In genomic region chr11:34145073-34145472, GRCh38 we compare ENCODE assay signal across 18 cellular contexts. TPM values are rescaled to one million over a fixed set of nuclear protein-coding genes. Genes with fewer than 3 reads are reported as not detected.
DNase-seq lines count a peak whose midpoint lies in the region; ATAC-seq and TF ChIP-seq lines count a peak whose summit lies in the region.
"Had no signal": no experiment of that assay in that cellular context is flagged by ENCODE, and none has a peak within 500 bp of the region (broad histone marks: within the 10 kb centered on the region; RNA-seq: fewer than 3 reads in every experiment).

No MANE protein-coding gene starts in this region.

- no peak overlapping the region for H3K4ac ChIP-seq in mesendoderm (ENCODE audit: low read depth, low read length)

- CTCF ChIA-PET in activated B cell treated with CpG ODN at 0.5 μM for 24 hours (lab: Charles Lee), result no interaction called here

- peak overlapping the region; percentile 80 for H3K27ac Mint-ChIP-seq in activated B cell treated with CpG ODN at 0.5 μM for 24 hours
- H3K27ac Mint-ChIP-seq: GM23338, natural killer cell had no signal

- no peak overlapping the region for H3K4me2 ChIP-seq in mesendoderm (ENCODE audit: low read length)
- H3K4me2 ChIP-seq: GM23338 had no signal

- H3K27me3 ChIP-seq in mesendoderm (ENCODE audit: insufficient read depth, low read length, poor library complexity), result no peaks in the 10 kb centered on the region
- H3K27me3 ChIP-seq: MG63, right atrium auricular region, upper lobe of left lung had no signal

- no peak overlapping the region for H3K23ac ChIP-seq in mesendoderm (ENCODE audit: low read length)

- POLR2A ChIA-PET in activated B cell treated with CpG ODN at 0.5 μM for 24 hours (lab: Charles Lee), result no interaction called here

- H2BK5ac ChIP-seq in mesendoderm (ENCODE audit: low read length), result no peak overlapping the region

- peaks cover 21% of the 10 kb centered on the region for H3K4me1 Mint-ChIP-seq in activated B cell treated with CpG ODN at 0.5 μM for 24 hours
- H3K4me1 Mint-ChIP-seq: natural killer cell had no signal

- H4K5ac ChIP-seq in mesendoderm (ENCODE audit: low read length), result no peak overlapping the region

- DNase-seq in GM13976 (ENCODE audit: low spot score) (peak; percentile 77), GM20000 (ENCODE audit: low spot score) (peak; percentile 74), activated B cell treated with CpG ODN at 0.5 μM for 24 hours (no peak), SW 1271 (lab: John Stamatoyannopoulos, UW) (no peak), NCI-H524 treated with DMSO at 0.1 percent for 48 hours (lab: John Stamatoyannopoulos, UW) (no peak), mesendoderm (no peak)
- DNase-seq: C1 segment of cervical spinal cord; DND-41; MG63; natural killer cell; SHP77 treated with DMSO at 0.1 percent for 48 hours; stimulated activated CD4-positive, alpha-beta T cell treated with anti-CD3 and anti-CD28 coated beads, Interleukin-2, amount 100 ng/mL, for 24 hours; stimulated activated CD8-positive, alpha-beta memory T cell treated with anti-CD3 and anti-CD28 coated beads, Interleukin-4, amount 100 ng/mL, for 48 hours; upper lobe of left lung had no signal

- no peak overlapping the region for H2BK120ac ChIP-seq in mesendoderm (ENCODE audit: low read depth, low read length)

- H4K8ac ChIP-seq in mesendoderm (ENCODE audit: low read depth, low read length), result no peak overlapping the region

- peaks cover 94% of the 10 kb centered on the region for H3K36me3 Mint-ChIP-seq in activated B cell treated with CpG ODN at 0.5 μM for 24 hours (ENCODE audit: low read depth)

- no CpG with 5 or more reads among the region's 5 CpGs for WGBS in mesendoderm (ENCODE audit: extremely low coverage, insufficient coverage, low lambda C conversion rate)

- ATAC-seq in HG02885 (IDR thresholded peaks at IDR 0.05; ENCODE audit: poor library complexity, unreplicated experiment) (peak; percentile 79), activated B cell treated with CpG ODN at 0.5 μM for 24 hours (ENCODE audit: low read depth) (no peak), HG03175 (IDR thresholded peaks at IDR 0.05; ENCODE audit: unreplicated experiment) (no peak)
- ATAC-seq: GM23338, natural killer cell had no signal

- H3K4me1 ChIP-seq in mesendoderm (ENCODE audit: control insufficient read depth, low read depth, low read length), result no peaks in the 10 kb centered on the region
- H3K4me1 ChIP-seq: upper lobe of left lung had no signal

- H3K79me2 ChIP-seq in mesendoderm (ENCODE audit: control insufficient read depth, insufficient read depth, low read length), result no peaks in the 10 kb centered on the region

- peaks cover 38% of the 10 kb centered on the region for H3K36me3 ChIP-seq in mesendoderm (ENCODE audit: control insufficient read depth, insufficient read depth, low read length)

- TF ChIP-seq CTCF in GM13976 (IDR thresholded peaks at IDR 0.05; ENCODE audit: borderline replicate concordance, control extremely low read depth, extremely low read depth, insufficient read depth, missing control alignments), result no peak
- no peak for TF ChIP-seq CTCF in GM20000 (IDR thresholded peaks at IDR 0.05; ENCODE audit: extremely low read depth, missing control alignments)
- no peak for TF ChIP-seq CTCF in activated B cell treated with CpG ODN at 0.5 μM for 24 hours (IDR thresholded peaks at IDR 0.05)

- intact Hi-C loops in activated B cell treated with CpG ODN at 0.5 μM for 24 hours (cut with micrococcal nuclease), result no loop called here

- H3K4me3 Mint-ChIP-seq in activated B cell treated with CpG ODN at 0.5 μM for 24 hours, result no peak overlapping the region
- H3K4me3 Mint-ChIP-seq: GM23338, natural killer cell had no signal

- no peak overlapping the region for H3K56ac ChIP-seq in mesendoderm (ENCODE audit: low read length)

- no peak overlapping the region for H3K18ac ChIP-seq in mesendoderm (ENCODE audit: low read length)

- no peaks in the 10 kb centered on the region for H3K27me3 Mint-ChIP-seq in activated B cell treated with CpG ODN at 0.5 μM for 24 hours

- no peak overlapping the region for H3K9ac ChIP-seq in mesendoderm (ENCODE audit: low read length)

- no peak overlapping the region for H3K27ac ChIP-seq in mesendoderm (ENCODE audit: low read depth, low read length)
- H3K27ac ChIP-seq: right atrium auricular region, upper lobe of left lung had no signal

- H3K79me1 ChIP-seq in mesendoderm (ENCODE audit: low read length), result no peaks in the 10 kb centered on the region

- no peak overlapping the region for H3K4me3 ChIP-seq in mesendoderm (ENCODE audit: low read length)
- H3K4me3 ChIP-seq: GM23338, MG63, right atrium auricular region, upper lobe of left lung had no signal

- H2BK15ac ChIP-seq in mesendoderm (replicated peaks; ENCODE audit: low read depth), result no peak overlapping the region

- in situ Hi-C loops in GM13976 (cut with MboI; ENCODE audit: low sequenced_read_pairs, unreplicated experiment), result no loop called here

- no peaks in the 10 kb centered on the region for H3K9me3 Mint-ChIP-seq in activated B cell treated with CpG ODN at 0.5 μM for 24 hours
- H3K9me3 Mint-ChIP-seq: GM23338, natural killer cell had no signal

- H2AK5ac ChIP-seq in mesendoderm (ENCODE audit: low read length), result no peak overlapping the region

RNA-seq across cellular contexts. Expression of gene NAT10, which starts 39.6 kb away (rescaled TPM):
- 107 and 120 TPM in 2 replicates for total RNA-seq in activated B cell treated with CpG ODN at 0.5 μM for 24 hours
- 81.8 TPM for polyA plus RNA-seq in mesendoderm (2013, experiment 1 of 2)
- polyA plus RNA-seq in mesendoderm (2013, experiment 2 of 2), result 82.8 TPM

Comparison
In these comparisons a context has a peak if more than half of its experiments do, and no peak if none do; other contexts are left out.
1. DNase-seq: peak in GM13976 (single experiment) and GM20000 (single experiment); none in activated B cell treated with CpG ODN at 0.5 μM for 24 hours (single experiment), SW 1271 (0 of 2), NCI-H524 treated with DMSO at 0.1 percent for 48 hours (single experiment) and mesendoderm (single experiment).